Comparison of ENCODE assay signal across 8 cellular contexts in genomic region chr2:207149253-207150213, GRCh38. TPM values are rescaled to one million over a fixed set of nuclear protein-coding genes. Genes with fewer than 3 reads are reported as not detected.
A peak's percentile ranks its signal among the peaks of the same experiment; 100 is the strongest.
DNase-seq lines count a peak whose midpoint lies in the region; ATAC-seq, FAIRE-seq and TF ChIP-seq lines count a peak whose summit lies in the region.

No MANE protein-coding gene starts in this region.

- H3K4me1 ChIP-seq in astrocyte (ENCODE audit: insufficient read depth, low read length) (peaks cover 60% of the 10 kb centered on the region), skeletal muscle satellite cell (ENCODE audit: control insufficient read depth, insufficient read depth, low read length) (peaks cover 80% of the 10 kb centered on the region)

- peaks cover 16% of the 10 kb centered on the region for H3K36me3 ChIP-seq in astrocyte (ENCODE audit: insufficient read depth, low read length)
- peaks cover 44% of the 10 kb centered on the region for H3K36me3 ChIP-seq in skeletal muscle satellite cell (ENCODE audit: insufficient read depth, low read length)

- H3K9me3 ChIP-seq in astrocyte (ENCODE audit: insufficient read depth, low read depth, low read length) (no peaks in the 10 kb centered on the region), skeletal muscle satellite cell (replicated peaks; ENCODE audit: low read length) (no peaks in the 10 kb centered on the region)

- H3K36me3 Mint-ChIP-seq in astrocyte (ENCODE audit: low read depth, unreplicated experiment): peaks cover 20% of the 10 kb centered on the region

- H2AFZ ChIP-seq in astrocyte (ENCODE audit: low read depth, low read length): no peak overlapping the region

- ATAC-seq in HG03159 (IDR thresholded peaks at IDR 0.05; ENCODE audit: unreplicated experiment): peak; percentile 82

- H3K27ac Mint-ChIP-seq in astrocyte (ENCODE audit: unreplicated experiment): peak overlapping the region; percentile 13

- no peak overlapping the region for H3K4me3 ChIP-seq in astrocyte (ENCODE audit: insufficient read depth, low read depth, low read length)
- no peak overlapping the region for H3K4me3 ChIP-seq in skeletal muscle satellite cell (ENCODE audit: low read length)

- no peak for FAIRE-seq in astrocyte (lab: Jason Lieb, UNC)

- no peaks in the 10 kb centered on the region for H3K9me3 Mint-ChIP-seq in astrocyte (ENCODE audit: unreplicated experiment)

- peak overlapping the region; percentile 37 for H3K4me3 Mint-ChIP-seq in astrocyte (ENCODE audit: unreplicated experiment)

- no peaks in the 10 kb centered on the region for H3K27me3 ChIP-seq in astrocyte (ENCODE audit: insufficient read depth, low read length)
- H3K27me3 ChIP-seq in skeletal muscle satellite cell (ENCODE audit: control insufficient read depth, insufficient read depth, low read length): no peaks in the 10 kb centered on the region

- peaks cover 98% of the 10 kb centered on the region for H4K20me1 ChIP-seq in astrocyte (ENCODE audit: insufficient read depth, low read length)

- H3K27me3 Mint-ChIP-seq in astrocyte (ENCODE audit: low read depth, unreplicated experiment): no peaks in the 10 kb centered on the region

- peak; percentile 35 for DNase-seq in activated T-cell treated with anti-CD3 and anti-CD28 coated beads for 24 hours (ENCODE audit: low read depth)
- no peak for DNase-seq in activated T-cell treated with anti-CD3 and anti-CD28 coated beads, Interleukin-2, amount 50 U/mL, for 1 hour
- DNase-seq in astrocyte (ENCODE audit: low read depth): peak; percentile 57
- no peak for DNase-seq in NCI-H2107 treated with DMSO at 0.1 percent for 48 hours (lab: John Stamatoyannopoulos, UW; ENCODE audit: unreplicated experiment)
- no peak for DNase-seq in stimulated activated CD4-positive, alpha-beta T cell treated with anti-CD3 and anti-CD28 coated beads, Interleukin-12 subunit alpha, Interleukin-12 subunit beta, amount 100 ng/mL, for 4 hours
- no peak for DNase-seq in hepatic stellate cell (ENCODE audit: low spot score)

- H3K27ac ChIP-seq in astrocyte (ENCODE audit: low read depth, low read length): no peak overlapping the region

- TF ChIP-seq CTCF in astrocyte (IDR thresholded peaks at IDR 0.05; ENCODE audit: insufficient read depth, low read depth, low read length): no peak

- H3K9ac ChIP-seq in astrocyte (ENCODE audit: low read length) (no peak overlapping the region), skeletal muscle satellite cell (ENCODE audit: low read depth, low read length) (no peak overlapping the region)

- peaks cover 100% of the 10 kb centered on the region for H3K79me2 ChIP-seq in astrocyte (ENCODE audit: insufficient read depth, low read length)

- H3K4me1 Mint-ChIP-seq in astrocyte (ENCODE audit: low read depth, unreplicated experiment): peaks cover 83% of the 10 kb centered on the region

- H3K4me2 ChIP-seq in astrocyte (ENCODE audit: low read length) (peak overlapping the region; percentile 37), skeletal muscle satellite cell (ENCODE audit: low read length) (peak overlapping the region; percentile 24)

RNA-seq across cellular contexts. Expression of gene KLF7, which starts 16.2 kb away (rescaled TPM):
- total RNA-seq in astrocyte: 76.5 and 81.2 TPM in 2 replicates
- 23.1 and 25.1 TPM in 2 replicates for total RNA-seq in skeletal muscle satellite cell (2012; rRNA removed)

Comparison
In these comparisons a context has a peak if more than half of its experiments do, and no peak if none do; other contexts are left out.
1. DNase-seq: peak in activated T-cell treated with anti-CD3 and anti-CD28 coated beads for 24 hours (single experiment) and astrocyte (single experiment); none in activated T-cell treated with anti-CD3 and anti-CD28 coated beads, Interleukin-2, amount 50 U/mL, for 1 hour (single experiment), NCI-H2107 treated with DMSO at 0.1 percent for 48 hours (single experiment), stimulated activated CD4-positive, alpha-beta T cell treated with anti-CD3 and anti-CD28 coated beads, Interleukin-12 subunit alpha, Interleukin-12 subunit beta, amount 100 ng/mL, for 4 hours (single experiment) and hepatic stellate cell (single experiment).